Comparison of ENCODE assay signal across 1 cellular context in the genomic region with DNA sequence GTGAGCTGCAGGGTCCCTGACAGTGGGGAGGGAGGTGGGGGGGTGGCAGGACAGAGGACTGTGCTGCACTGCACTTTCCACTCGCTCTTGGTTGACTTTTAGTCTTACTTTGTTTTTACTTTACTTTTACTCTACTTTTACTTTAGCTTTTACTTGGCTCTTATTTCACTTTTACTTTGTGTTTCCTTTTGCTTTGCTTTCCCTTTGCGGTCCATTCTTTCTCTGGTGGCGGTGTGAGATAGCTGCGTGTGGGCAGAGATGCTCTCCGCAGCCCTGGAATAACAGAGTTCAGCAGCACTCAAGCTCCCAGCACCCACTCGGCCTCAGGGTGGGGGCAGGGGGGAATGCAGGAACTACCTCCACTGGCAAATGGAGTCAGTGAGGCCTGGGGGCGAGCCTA.
TF ChIP-seq lines count a peak whose summit lies in the region.

No MANE protein-coding gene starts in this region.

TF ChIP-seq in WTC11, 78 proteins besides CTCF, POLR2A, EP300 and RAD21 (continued from another document):
- TF ChIP-seq, protein P1, sequence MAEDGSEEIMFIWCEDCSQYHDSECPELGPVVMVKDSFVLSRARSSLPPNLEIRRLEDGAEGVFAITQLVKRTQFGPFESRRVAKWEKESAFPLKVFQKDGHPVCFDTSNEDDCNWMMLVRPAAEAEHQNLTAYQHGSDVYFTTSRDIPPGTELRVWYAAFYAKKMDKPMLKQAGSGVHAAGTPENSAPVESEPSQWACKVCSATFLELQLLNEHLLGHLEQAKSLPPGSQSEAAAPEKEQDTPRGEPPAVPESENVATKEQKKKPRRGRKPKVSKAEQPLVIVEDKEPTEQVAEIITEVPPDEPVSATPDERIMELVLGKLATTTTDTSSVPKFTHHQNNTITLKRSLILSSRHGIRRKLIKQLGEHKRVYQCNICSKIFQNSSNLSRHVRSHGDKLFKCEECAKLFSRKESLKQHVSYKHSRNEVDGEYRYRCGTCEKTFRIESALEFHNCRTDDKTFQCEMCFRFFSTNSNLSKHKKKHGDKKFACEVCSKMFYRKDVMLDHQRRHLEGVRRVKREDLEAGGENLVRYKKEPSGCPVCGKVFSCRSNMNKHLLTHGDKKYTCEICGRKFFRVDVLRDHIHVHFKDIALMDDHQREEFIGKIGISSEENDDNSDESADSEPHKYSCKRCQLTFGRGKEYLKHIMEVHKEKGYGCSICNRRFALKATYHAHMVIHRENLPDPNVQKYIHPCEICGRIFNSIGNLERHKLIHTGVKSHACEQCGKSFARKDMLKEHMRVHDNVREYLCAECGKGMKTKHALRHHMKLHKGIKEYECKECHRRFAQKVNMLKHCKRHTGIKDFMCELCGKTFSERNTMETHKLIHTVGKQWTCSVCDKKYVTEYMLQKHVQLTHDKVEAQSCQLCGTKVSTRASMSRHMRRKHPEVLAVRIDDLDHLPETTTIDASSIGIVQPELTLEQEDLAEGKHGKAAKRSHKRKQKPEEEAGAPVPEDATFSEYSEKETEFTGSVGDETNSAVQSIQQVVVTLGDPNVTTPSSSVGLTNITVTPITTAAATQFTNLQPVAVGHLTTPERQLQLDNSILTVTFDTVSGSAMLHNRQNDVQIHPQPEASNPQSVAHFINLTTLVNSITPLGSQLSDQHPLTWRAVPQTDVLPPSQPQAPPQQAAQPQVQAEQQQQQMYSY (CRISPR knock-in tag; IDR thresholded peaks at IDR 0.05), result no peak
- TF ChIP-seq, protein P2, sequence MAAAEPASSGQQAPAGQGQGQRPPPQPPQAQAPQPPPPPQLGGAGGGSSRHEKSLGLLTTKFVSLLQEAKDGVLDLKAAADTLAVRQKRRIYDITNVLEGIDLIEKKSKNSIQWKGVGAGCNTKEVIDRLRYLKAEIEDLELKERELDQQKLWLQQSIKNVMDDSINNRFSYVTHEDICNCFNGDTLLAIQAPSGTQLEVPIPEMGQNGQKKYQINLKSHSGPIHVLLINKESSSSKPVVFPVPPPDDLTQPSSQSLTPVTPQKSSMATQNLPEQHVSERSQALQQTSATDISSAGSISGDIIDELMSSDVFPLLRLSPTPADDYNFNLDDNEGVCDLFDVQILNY (CRISPR knock-in tag; IDR thresholded peaks at IDR 0.05), result no peak
- TF ChIP-seq, protein P3, sequence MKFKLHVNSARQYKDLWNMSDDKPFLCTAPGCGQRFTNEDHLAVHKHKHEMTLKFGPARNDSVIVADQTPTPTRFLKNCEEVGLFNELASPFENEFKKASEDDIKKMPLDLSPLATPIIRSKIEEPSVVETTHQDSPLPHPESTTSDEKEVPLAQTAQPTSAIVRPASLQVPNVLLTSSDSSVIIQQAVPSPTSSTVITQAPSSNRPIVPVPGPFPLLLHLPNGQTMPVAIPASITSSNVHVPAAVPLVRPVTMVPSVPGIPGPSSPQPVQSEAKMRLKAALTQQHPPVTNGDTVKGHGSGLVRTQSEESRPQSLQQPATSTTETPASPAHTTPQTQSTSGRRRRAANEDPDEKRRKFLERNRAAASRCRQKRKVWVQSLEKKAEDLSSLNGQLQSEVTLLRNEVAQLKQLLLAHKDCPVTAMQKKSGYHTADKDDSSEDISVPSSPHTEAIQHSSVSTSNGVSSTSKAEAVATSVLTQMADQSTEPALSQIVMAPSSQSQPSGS (CRISPR knock-in tag; IDR thresholded peaks at IDR 0.05; ENCODE audit: borderline replicate concordance, low read depth), result no peak
- TF ChIP-seq GTF2I (CRISPR knock-in tag; conservative IDR thresholded peaks at IDR 0.05) (no peak), ZNF121 (CRISPR knock-in tag; IDR thresholded peaks at IDR 0.05) (no peak)
TF ChIP-seq in WTC11: peak in this region for 0.
